16 cellular contexts compared by ENCODE assay signal in genomic region chr1:197307551-197307950, GRCh38. TPM values are rescaled to one million over a fixed set of nuclear protein-coding genes. Genes with fewer than 3 reads are reported as not detected.
A peak's percentile ranks its signal among the peaks of the same experiment; 100 is the strongest.
DNase-seq lines count a peak whose midpoint lies in the region; ATAC-seq, FAIRE-seq and TF ChIP-seq lines count a peak whose summit lies in the region.
"Had no signal": no experiment of that assay in that cellular context is flagged by ENCODE, and none has a peak within 500 bp of the region (broad histone marks: within the 10 kb centered on the region; RNA-seq: fewer than 3 reads in every experiment).

No MANE protein-coding gene starts in this region.

- no peaks in the 10 kb centered on the region for H3K36me3 Mint-ChIP-seq in activated CD4-positive, alpha-beta T cell treated with anti-CD3 and anti-CD28 coated beads for 36 hours (ENCODE audit: low read depth)

- no peaks in the 10 kb centered on the region for H3K9me3 Mint-ChIP-seq in activated CD4-positive, alpha-beta T cell treated with anti-CD3 and anti-CD28 coated beads for 36 hours (ENCODE audit: low read depth)

- POLR2A ChIA-PET in activated CD4-positive, alpha-beta T cell treated with anti-CD3 and anti-CD28 coated beads for 36 hours (lab: Charles Lee): no interaction called here

- intact Hi-C loops in activated CD4-positive, alpha-beta T cell treated with anti-CD3 and anti-CD28 coated beads for 36 hours (cut with DNase I, micrococcal nuclease): no loop called here

- peaks cover 8% of the 10 kb centered on the region for H3K4me1 ChIP-seq in foreskin keratinocyte

- H3K27ac ChIP-seq in foreskin keratinocyte: no peak overlapping the region
- H3K27ac ChIP-seq: HL-60 had no signal

- no peaks in the 10 kb centered on the region for H3K27me3 ChIP-seq in foreskin keratinocyte

- ATAC-seq in GM18909 (IDR thresholded peaks at IDR 0.05; ENCODE audit: poor library complexity, unreplicated experiment) (peak; percentile 60), foreskin keratinocyte (peak; percentile 53)
- no peak for ATAC-seq in activated CD4-positive, alpha-beta T cell treated with anti-CD3 and anti-CD28 coated beads for 36 hours

- H3K4me3 Mint-ChIP-seq in activated CD4-positive, alpha-beta T cell treated with anti-CD3 and anti-CD28 coated beads for 36 hours: no peak overlapping the region

- no peaks in the 10 kb centered on the region for H3K27me3 Mint-ChIP-seq in activated CD4-positive, alpha-beta T cell treated with anti-CD3 and anti-CD28 coated beads for 36 hours

- peak; percentile 90 for FAIRE-seq in RCC 7860 (lab: Jason Lieb, UNC)
- no peak for FAIRE-seq in GM12891 (lab: Jason Lieb, UNC)

- TF ChIP-seq POLR2A in GM12891 (IDR thresholded peaks at IDR 0.05; ENCODE audit: low read depth, low read length): no peak

- TF ChIP-seq CTCF in foreskin keratinocyte (conservative IDR thresholded peaks at IDR 0.05): no peak

- H3K27ac Mint-ChIP-seq in activated CD4-positive, alpha-beta T cell treated with anti-CD3 and anti-CD28 coated beads for 36 hours: no peak overlapping the region

- DNase-seq in RCC 7860 (ENCODE audit: low spot score): peak; percentile 47
- peak in 1 of 2 donors; percentile 38 for DNase-seq in foreskin keratinocyte
- peak; percentile 93 for DNase-seq in renal cortical epithelial cell (ENCODE audit: low read depth)
- no peak for DNase-seq in NCI-H2196 (lab: John Stamatoyannopoulos, UW; ENCODE audit: unreplicated experiment)
- no peak for DNase-seq in activated CD4-positive, alpha-beta T cell treated with anti-CD3 and anti-CD28 coated beads for 36 hours
- no peak for DNase-seq in GM12891 (ENCODE audit: insufficient read length, low spot score)
- DNase-seq: AML-193; GF-D8; NCI-H1048; NCI-H1694 treated with DMSO at 0.1 percent for 48 hours; NCI-H526 treated with DMSO at 0.1 percent for 48 hours; NK-92 treated with Interleukin-12 subunit alpha and Interleukin-12 subunit beta, amount 100 ng/mL, for 24 hours; OCI-M1 had no signal

- no peaks in the 10 kb centered on the region for H3K4me1 Mint-ChIP-seq in activated CD4-positive, alpha-beta T cell treated with anti-CD3 and anti-CD28 coated beads for 36 hours

- CTCF ChIA-PET in activated CD4-positive, alpha-beta T cell treated with anti-CD3 and anti-CD28 coated beads for 36 hours (lab: Charles Lee): no interaction called here

TF ChIP-seq in GM12891, 5 proteins besides CTCF, POLR2A, EP300 and RAD21:
- TF ChIP-seq POLR2AphosphoS5 (IDR thresholded peaks at IDR 0.05; ENCODE audit: low read depth, low read length): no peak
- no peak for TF ChIP-seq PAX5 (IDR thresholded peaks at IDR 0.05; ENCODE audit: insufficient read depth, low read length, severe bottlenecking)

RNA-seq across cellular contexts. Expression of gene CRB1, which starts 39.5 kb away (rescaled TPM):
- total RNA-seq in foreskin keratinocyte (not detected in 2 replicates), renal cortical epithelial cell (0.25 TPM in 1 of 2 replicates, not detected in the other)
- polyA plus RNA-seq in foreskin keratinocyte: not detected in 2 replicates
- under 1 TPM; 0.05 to 0.09 TPM for total RNA-seq in activated CD4-positive, alpha-beta T cell treated with anti-CD3 and anti-CD28 coated beads for 36 hours
- not detected for polyA plus RNA-seq in GM12891 (2012; ENCODE audit: low read depth, missing spikeins)
- total RNA-seq: H4 had no signal

Comparison
In these comparisons a context has a peak if more than half of its experiments do, and no peak if none do; other contexts are left out.
1. DNase-seq: peak in RCC 7860 (single experiment) and renal cortical epithelial cell (single experiment); none in NCI-H2196 (single experiment), activated CD4-positive, alpha-beta T cell treated with anti-CD3 and anti-CD28 coated beads for 36 hours (single experiment) and GM12891 (single experiment).